ENCODE assay signal across 13 cellular contexts in genomic region chr9:137303893-137304382, GRCh38. TPM values are rescaled to one million over a fixed set of nuclear protein-coding genes. Genes with fewer than 3 reads are reported as not detected.
DNase-seq lines count a peak whose midpoint lies in the region; ATAC-seq and TF ChIP-seq lines count a peak whose summit lies in the region.
"Had no signal": no experiment of that assay in that cellular context is flagged by ENCODE, and none has a peak within 500 bp of the region (broad histone marks: within the 10 kb centered on the region; RNA-seq: fewer than 3 reads in every experiment).

No MANE protein-coding gene starts in this region.

- peak overlapping the region; percentile 58 for H3K27ac ChIP-seq in caudate nucleus (ENCODE audit: low read depth, low read length)
- peak overlapping the region; percentile 86 for H3K27ac ChIP-seq in suprapubic skin
- H3K27ac ChIP-seq: cardiac muscle cell had no signal

- peak overlapping the region; percentile 67 for H3K27ac Mint-ChIP-seq in activated naive CD8-positive, alpha-beta T cell treated with anti-CD3 and anti-CD28 coated beads, Interleukin-2, amount 10 ng/mL, durations not matched to agents 7 days and 5 days
- no peak overlapping the region for H3K27ac Mint-ChIP-seq in activated naive CD8-positive, alpha-beta T cell treated with anti-CD3 and anti-CD28 coated beads, Interleukin-2, amount 50 U/mL, for 24 hours

- H3K4me1 Mint-ChIP-seq in activated naive CD8-positive, alpha-beta T cell treated with anti-CD3 and anti-CD28 coated beads, Interleukin-2, amount 10 ng/mL, durations not matched to agents 7 days and 5 days: peaks cover 8% of the 10 kb centered on the region
- peaks cover 23% of the 10 kb centered on the region for H3K4me1 Mint-ChIP-seq in activated naive CD8-positive, alpha-beta T cell treated with anti-CD3 and anti-CD28 coated beads, Interleukin-2, amount 50 U/mL, for 24 hours

- H3K36me3 Mint-ChIP-seq in activated naive CD8-positive, alpha-beta T cell treated with anti-CD3 and anti-CD28 coated beads, Interleukin-2, amount 10 ng/mL, durations not matched to agents 7 days and 5 days: no peaks in the 10 kb centered on the region
- H3K36me3 Mint-ChIP-seq in activated naive CD8-positive, alpha-beta T cell treated with anti-CD3 and anti-CD28 coated beads, Interleukin-2, amount 50 U/mL, for 24 hours (ENCODE audit: low read depth): peaks cover 2% of the 10 kb centered on the region

- H3K9me3 ChIP-seq in mucosa of descending colon: no peaks in the 10 kb centered on the region
- no peaks in the 10 kb centered on the region for H3K9me3 ChIP-seq in suprapubic skin
- H3K9me3 ChIP-seq: spleen had no signal

- H3K27me3 ChIP-seq in suprapubic skin: peaks cover 27% of the 10 kb centered on the region

- 67% methylated on average over 21 of the region's 22 CpGs for WGBS in suprapubic skin

- DNase-seq in activated naive CD8-positive, alpha-beta T cell treated with anti-CD3 and anti-CD28 coated beads, Interleukin-2, amount 10 ng/mL, durations not matched to agents 7 days and 5 days: peak; percentile 37
- no peak for DNase-seq in activated naive CD8-positive, alpha-beta T cell treated with anti-CD3 and anti-CD28 coated beads, Interleukin-2, amount 50 U/mL, for 24 hours
- DNase-seq in caudate nucleus (lab: John Stamatoyannopoulos, UW): peak in 5 of 61 donors; percentile 9 to 35 (median 30)
- DNase-seq in mucosa of descending colon: peak in 2 of 3 donors; percentile 60 to 69
- peak in 1 of 2 donors; percentile 67 for DNase-seq in suprapubic skin (ENCODE audit: low spot score in 2 of 2)
- DNase-seq in GM13977 (ENCODE audit: low spot score): no peak
- no peak for DNase-seq in stimulated activated CD4-positive, alpha-beta T cell treated with anti-CD3 and anti-CD28 coated beads, Interleukin-4, amount 100 ng/mL, for 24 hours
- DNase-seq: activated CD4-positive, alpha-beta T cell treated with anti-CD3 and anti-CD28 coated beads for 4 hours; activated gamma-delta T cell had no signal

- H3K4me3 Mint-ChIP-seq in activated naive CD8-positive, alpha-beta T cell treated with anti-CD3 and anti-CD28 coated beads, Interleukin-2, amount 10 ng/mL, durations not matched to agents 7 days and 5 days: no peak overlapping the region
- H3K4me3 Mint-ChIP-seq in activated naive CD8-positive, alpha-beta T cell treated with anti-CD3 and anti-CD28 coated beads, Interleukin-2, amount 50 U/mL, for 24 hours: no peak overlapping the region

- H3K36me3 ChIP-seq in mucosa of descending colon (ENCODE audit: low read depth) (no peaks in the 10 kb centered on the region), suprapubic skin (no peaks in the 10 kb centered on the region)
- H3K36me3 ChIP-seq: cardiac muscle cell, spleen had no signal

- no peak for TF ChIP-seq CTCF in mucosa of descending colon (IDR thresholded peaks at IDR 0.05)
- no peak for TF ChIP-seq CTCF in suprapubic skin (IDR thresholded peaks at IDR 0.05)
- TF ChIP-seq CTCF in GM13977 (IDR thresholded peaks at IDR 0.05; ENCODE audit: extremely low read depth, insufficient read depth, missing control alignments): no peak

- TF ChIP-seq POLR2A in suprapubic skin (IDR thresholded peaks at IDR 0.05): no peak

- no peak for TF ChIP-seq EP300 in suprapubic skin (IDR thresholded peaks at IDR 0.05)

- ATAC-seq in activated naive CD8-positive, alpha-beta T cell treated with anti-CD3 and anti-CD28 coated beads, Interleukin-2, amount 10 ng/mL, durations not matched to agents 7 days and 5 days (ENCODE audit: low read depth): no peak
- no peak for ATAC-seq in activated naive CD8-positive, alpha-beta T cell treated with anti-CD3 and anti-CD28 coated beads, Interleukin-2, amount 50 U/mL, for 24 hours
- no peak for ATAC-seq in mucosa of descending colon
- ATAC-seq in HG03565 (IDR thresholded peaks at IDR 0.05; ENCODE audit: unreplicated experiment): no peak

- H3K4me1 ChIP-seq in mucosa of descending colon (ENCODE audit: low read depth) (peaks cover 60% of the 10 kb centered on the region), suprapubic skin (peaks cover 83% of the 10 kb centered on the region)

- no peaks in the 10 kb centered on the region for H3K9me3 Mint-ChIP-seq in activated naive CD8-positive, alpha-beta T cell treated with anti-CD3 and anti-CD28 coated beads, Interleukin-2, amount 10 ng/mL, durations not matched to agents 7 days and 5 days
- H3K9me3 Mint-ChIP-seq in activated naive CD8-positive, alpha-beta T cell treated with anti-CD3 and anti-CD28 coated beads, Interleukin-2, amount 50 U/mL, for 24 hours: no peaks in the 10 kb centered on the region

- intact Hi-C loops in mucosa of descending colon (cut with DNase I, micrococcal nuclease): no loop called here

- POLR2A ChIA-PET in activated naive CD8-positive, alpha-beta T cell treated with anti-CD3 and anti-CD28 coated beads, Interleukin-2, amount 10 ng/mL, durations not matched to agents 7 days and 5 days (lab: Charles Lee): interaction anchor here (0.9 to 2.3 kb wide), 4 partner anchors 12 to 119 kb away, joined by 4 to 9 read pairs (median 6); partner anchors contain the start of genes EXD3 and NOXA1

- H3K4me3 ChIP-seq in mucosa of descending colon: no peak overlapping the region
- H3K4me3 ChIP-seq in suprapubic skin: peak overlapping the region; percentile 62
- H3K4me3 ChIP-seq: cardiac muscle cell had no signal

- H3K27me3 Mint-ChIP-seq in activated naive CD8-positive, alpha-beta T cell treated with anti-CD3 and anti-CD28 coated beads, Interleukin-2, amount 10 ng/mL, durations not matched to agents 7 days and 5 days: peaks cover 19% of the 10 kb centered on the region
- H3K27me3 Mint-ChIP-seq in activated naive CD8-positive, alpha-beta T cell treated with anti-CD3 and anti-CD28 coated beads, Interleukin-2, amount 50 U/mL, for 24 hours: peaks cover 13% of the 10 kb centered on the region

- in situ Hi-C loops in GM13977 (cut with MboI; ENCODE audit: low pct_unique_long_range_greater_than_20kb, low sequenced_read_pairs, unreplicated experiment): no loop called here

RNA-seq across cellular contexts. Expression of gene NRARP, which starts 1.9 kb away (rescaled TPM):
- 1 to 10 TPM; 1.2 to 1.7 TPM for total RNA-seq in activated naive CD8-positive, alpha-beta T cell treated with anti-CD3 and anti-CD28 coated beads, Interleukin-2, amount 10 ng/mL, durations not matched to agents 7 days and 5 days
- total RNA-seq in mucosa of descending colon (100 to 1,000 TPM in 2 of 3 donors, 10 to 100 TPM in 1; 61.4 to 171 (median 146) TPM), suprapubic skin (10 to 100 TPM; 25.3 to 69.0 (median 65.5) TPM)

RNA-seq across cellular contexts. Expression of gene TOR4A, which starts 26.4 kb away (rescaled TPM):
- total RNA-seq in activated naive CD8-positive, alpha-beta T cell treated with anti-CD3 and anti-CD28 coated beads, Interleukin-2, amount 10 ng/mL, durations not matched to agents 7 days and 5 days: 1 to 10 TPM; 8.1 to 8.2 TPM
- total RNA-seq in mucosa of descending colon (10 to 100 TPM; 23.3 to 48.6 (median 45.3) TPM), suprapubic skin (1 to 10 TPM; 3.5 to 9.2 (median 4.4) TPM)

RNA-seq across cellular contexts. Expression of gene NELFB, which starts 48.8 kb away (rescaled TPM):
- total RNA-seq in activated naive CD8-positive, alpha-beta T cell treated with anti-CD3 and anti-CD28 coated beads, Interleukin-2, amount 10 ng/mL, durations not matched to agents 7 days and 5 days: 10 to 100 TPM; 58.7 to 63.1 TPM
- total RNA-seq in mucosa of descending colon (10 to 100 TPM; 52.9 to 66.2 (median 60.5) TPM), suprapubic skin (10 to 100 TPM; 45.0 to 54.2 (median 50.9) TPM)

RNA-seq across cellular contexts. Expression of gene STPG3, which starts 52.9 kb away (rescaled TPM):
- total RNA-seq in activated naive CD8-positive, alpha-beta T cell treated with anti-CD3 and anti-CD28 coated beads, Interleukin-2, amount 10 ng/mL, durations not matched to agents 7 days and 5 days: not detected
- not detected for total RNA-seq in mucosa of descending colon
- total RNA-seq in suprapubic skin: 1 to 10 TPM in 1 of 4 donors, not detected in 3; 1.2 TPM
- total RNA-seq: myocyte, spleen had no signal

Comparison
In these comparisons a context has a peak if more than half of its experiments do, and no peak if none do; other contexts are left out.
1. DNase-seq: peak in activated naive CD8-positive, alpha-beta T cell treated with anti-CD3 and anti-CD28 coated beads, Interleukin-2, amount 10 ng/mL, durations not matched to agents 7 days and 5 days (single experiment) and mucosa of descending colon (2 of 3); none in activated naive CD8-positive, alpha-beta T cell treated with anti-CD3 and anti-CD28 coated beads, Interleukin-2, amount 50 U/mL, for 24 hours (single experiment), GM13977 (single experiment) and stimulated activated CD4-positive, alpha-beta T cell treated with anti-CD3 and anti-CD28 coated beads, Interleukin-4, amount 100 ng/mL, for 24 hours (single experiment).
2. RNA of gene NRARP, which starts 1.9 kb away (total RNA-seq): 61.4 to 171 TPM in mucosa of descending colon and 25.3 to 69.0 TPM in suprapubic skin; 1.2 to 1.7 TPM in activated naive CD8-positive, alpha-beta T cell treated with anti-CD3 and anti-CD28 coated beads, Interleukin-2, amount 10 ng/mL, durations not matched to agents 7 days and 5 days; every median in the first group is over 4 times any median in the second.